ENCODE assay signal across 8 cellular contexts in genomic region chr15:92906563-92907081, GRCh38. TPM values are rescaled to one million over a fixed set of nuclear protein-coding genes. Genes with fewer than 3 reads are reported as not detected.
A peak's percentile ranks its signal among the peaks of the same experiment; 100 is the strongest.
DNase-seq lines count a peak whose midpoint lies in the region; ATAC-seq and TF ChIP-seq lines count a peak whose summit lies in the region.

No MANE protein-coding gene starts in this region.

- H3K4me1 ChIP-seq in DOHH2 (ENCODE audit: control insufficient read depth, low read length) (peaks cover 80% of the 10 kb centered on the region), lung (ENCODE audit: control insufficient read depth in 2 of 2, insufficient read depth in 2 of 2, low read length in 2 of 2) (peaks cover 12 to 43% of the 10 kb centered on the region in 2 donors), upper lobe of right lung (peaks cover 66% of the 10 kb centered on the region)

- H3K36me3 ChIP-seq in DOHH2 (ENCODE audit: control insufficient read depth, low read length) (peaks cover 52% of the 10 kb centered on the region), MG63 (peaks cover 65% of the 10 kb centered on the region), lung (ENCODE audit: control insufficient read depth in 2 of 2, insufficient read depth in 2 of 2, low read length in 2 of 2) (no peaks in the 10 kb centered on the region), upper lobe of right lung (peaks cover 13% of the 10 kb centered on the region)

- 38 to 50% methylated on average over 1 of the region's 1 CpG for WGBS in lung, 2 donors

- H3K4me3 ChIP-seq in DOHH2 (ENCODE audit: low read length) (peak overlapping the region; percentile 80), MG63 (no peak overlapping the region), lung (no peak overlapping the region), upper lobe of right lung (peak overlapping the region; percentile 67)

- H3K27ac ChIP-seq in DOHH2 (ENCODE audit: low read depth, low read length) (peak overlapping the region; percentile 87), angular gyrus (ENCODE audit: low read depth, low read length) (peak overlapping the region; percentile 79), lung (ENCODE audit: low read depth in 1 of 2, low read length in 1 of 2) (peak overlapping the region; percentile 67 to 93), upper lobe of right lung (peak overlapping the region; percentile 99)

- ATAC-seq in GM21515 (IDR thresholded peaks at IDR 0.05; ENCODE audit: unreplicated experiment), result peak; percentile 30
- ATAC-seq in lung (ENCODE audit: insufficient read depth, low FRiP score), result no peak
- ATAC-seq in upper lobe of right lung, result no peak

- H3F3A ChIP-seq in DOHH2 (ENCODE audit: control insufficient read depth, insufficient read depth), result peaks cover 23% of the 10 kb centered on the region

- H3K27me3 ChIP-seq in DOHH2 (ENCODE audit: control insufficient read depth, low read length) (no peaks in the 10 kb centered on the region), MG63 (no peaks in the 10 kb centered on the region), lung (ENCODE audit: control insufficient read depth, insufficient read depth) (no peaks in the 10 kb centered on the region), upper lobe of right lung (no peaks in the 10 kb centered on the region)

- H3K9me3 ChIP-seq in DOHH2 (ENCODE audit: control insufficient read depth, insufficient read depth, low read length) (no peaks in the 10 kb centered on the region), MG63 (no peaks in the 10 kb centered on the region), lung (ENCODE audit: control insufficient read depth in 2 of 2, insufficient read depth in 1 of 2, low read length in 1 of 2) (no peaks in the 10 kb centered on the region), upper lobe of right lung (no peaks in the 10 kb centered on the region)

- no peaks in the 10 kb centered on the region for H4K20me1 ChIP-seq in DOHH2 (ENCODE audit: control insufficient read depth, insufficient read depth, low read depth, low read length)

- peaks cover 96% of the 10 kb centered on the region for H3K79me2 ChIP-seq in DOHH2 (ENCODE audit: control insufficient read depth, low read length)

- H3K4me2 ChIP-seq in DOHH2 (ENCODE audit: low read length), result peak overlapping the region; percentile 86

- TF ChIP-seq CTCF in DOHH2 (IDR thresholded peaks at IDR 0.05; ENCODE audit: low read depth, low read length, poor library complexity, severe bottlenecking), result no peak
- TF ChIP-seq CTCF in lung (IDR thresholded peaks at IDR 0.05; ENCODE audit: control extremely low read depth, extremely low read depth), result no peak
- TF ChIP-seq CTCF in upper lobe of right lung (IDR thresholded peaks at IDR 0.05), result no peak

- intact Hi-C loops in upper lobe of right lung (cut with DNase I), result no loop called here

- no peaks in the 10 kb centered on the region for H3K9me2 ChIP-seq in DOHH2 (replicated peaks; ENCODE audit: control insufficient read depth, low read length)

- peak; percentile 22 for DNase-seq in MG63
- DNase-seq in lung (ENCODE audit: low spot score), result no peak
- no peak for DNase-seq in upper lobe of right lung
- no peak for DNase-seq in inferior parietal cortex (ENCODE audit: extremely low spot score)
- no peak for DNase-seq in hepatic stellate cell (ENCODE audit: low spot score)

RNA-seq across cellular contexts. Expression of gene CHD2, which starts 6.5 kb away (rescaled TPM):
- 18.0 and 23.1 TPM in 2 replicates for total RNA-seq in MG63 (2014; rRNA removed; shearing (Covaris generic); ENCODE audit: low replicate concordance)
- total RNA-seq in lung (100 to 1,000 TPM; 105 to 547 TPM), upper lobe of right lung (161 TPM)
- 10 to 100 TPM; 39.4 to 47.7 TPM for polyA plus RNA-seq in lung

Comparison
In these comparisons a context has a peak if more than half of its experiments do, and no peak if none do; other contexts are left out.
1. H3K4me3 ChIP-seq: peak in DOHH2 (single experiment) and upper lobe of right lung (single experiment); none in MG63 (single experiment) and lung (single experiment).
2. Peak in every context shown above with its lines, with median percentiles within 50 percentile points of each other: H3K27ac ChIP-seq.